1 cellular context compared by ENCODE assay signal in the genomic region with DNA sequence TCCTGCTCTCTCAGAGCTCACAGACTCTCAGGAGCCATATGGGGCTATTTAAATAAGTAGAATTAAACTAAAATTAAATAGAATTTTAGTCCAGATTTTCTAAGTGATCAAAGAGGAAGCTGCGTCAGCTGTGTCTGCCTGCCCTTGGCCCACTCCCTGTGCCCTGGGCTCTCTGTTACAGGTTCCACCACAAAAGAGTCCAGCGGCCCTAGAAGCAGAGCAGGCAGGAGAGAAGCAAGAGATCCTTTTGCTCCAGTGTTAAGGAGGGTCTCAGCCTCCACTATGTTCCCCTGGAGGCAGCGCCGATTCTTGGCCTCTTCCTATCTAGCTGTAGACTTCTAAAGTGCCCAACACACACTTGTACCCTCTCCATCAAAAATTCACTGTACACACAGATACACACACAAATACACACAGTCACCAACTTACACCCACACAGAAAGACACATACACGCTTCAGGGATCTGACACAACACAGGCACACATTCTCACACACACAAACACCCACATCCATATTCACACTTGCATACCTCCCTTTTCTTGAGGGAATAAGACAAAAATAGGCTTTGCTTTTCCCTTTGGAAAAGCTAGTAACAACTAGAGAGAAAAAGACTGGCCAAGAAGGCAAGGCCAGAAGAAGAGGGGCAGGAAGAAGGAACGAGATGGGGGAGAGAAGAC.
TF ChIP-seq lines count a peak whose summit lies in the region.

No MANE protein-coding gene starts in this region.

TF ChIP-seq in H1, 55 proteins besides CTCF, POLR2A, EP300 and RAD21:
- TF ChIP-seq KDM4A (IDR thresholded peaks at IDR 0.05; ENCODE audit: low read depth, low read length, severe bottlenecking) (no peak), EZH2 (IDR thresholded peaks at IDR 0.05; ENCODE audit: low read depth, low read length, severe bottlenecking) (no peak), TAF7 (optimal IDR thresholded peaks at IDR 0.05; ENCODE audit: borderline replicate concordance, low read depth, low read length) (no peak), SUZ12 (IDR thresholded peaks at IDR 0.05; ENCODE audit: low read length) (no peak), NANOG (IDR thresholded peaks at IDR 0.05; ENCODE audit: insufficient read depth, low read depth, low read length, poor library complexity, severe bottlenecking) (no peak), YY1 (IDR thresholded peaks at IDR 0.05; ENCODE audit: low read depth, low read length) (no peak), TEAD4 (IDR thresholded peaks at IDR 0.05; ENCODE audit: low read depth, low read length) (no peak), TAF1 (IDR thresholded peaks at IDR 0.05; ENCODE audit: low read depth, low read length) (no peak), BRCA1 (IDR thresholded peaks at IDR 0.05; ENCODE audit: low read depth, low read length) (no peak), CREB1 (IDR thresholded peaks at IDR 0.05) (no peak), CHD2 (IDR thresholded peaks at IDR 0.05; ENCODE audit: low read length) (no peak), HDAC6 (IDR thresholded peaks at IDR 0.05; ENCODE audit: low read depth, low read length) (no peak), JUND (IDR thresholded peaks at IDR 0.05; ENCODE audit: low read length) (no peak), MAFK (IDR thresholded peaks at IDR 0.05; ENCODE audit: low read depth, low read length) (no peak), BCL11A (IDR thresholded peaks at IDR 0.05; ENCODE audit: low read depth in 2 of 2, low read length in 2 of 2) (no peak), NRF1 (IDR thresholded peaks at IDR 0.05; ENCODE audit: low read depth, low read length) (no peak)
- TF ChIP-seq, protein P1, sequence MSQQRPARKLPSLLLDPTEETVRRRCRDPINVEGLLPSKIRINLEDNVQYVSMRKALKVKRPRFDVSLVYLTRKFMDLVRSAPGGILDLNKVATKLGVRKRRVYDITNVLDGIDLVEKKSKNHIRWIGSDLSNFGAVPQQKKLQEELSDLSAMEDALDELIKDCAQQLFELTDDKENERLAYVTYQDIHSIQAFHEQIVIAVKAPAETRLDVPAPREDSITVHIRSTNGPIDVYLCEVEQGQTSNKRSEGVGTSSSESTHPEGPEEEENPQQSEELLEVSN (IDR thresholded peaks at IDR 0.05): no peak
- TF ChIP-seq, protein P2, sequence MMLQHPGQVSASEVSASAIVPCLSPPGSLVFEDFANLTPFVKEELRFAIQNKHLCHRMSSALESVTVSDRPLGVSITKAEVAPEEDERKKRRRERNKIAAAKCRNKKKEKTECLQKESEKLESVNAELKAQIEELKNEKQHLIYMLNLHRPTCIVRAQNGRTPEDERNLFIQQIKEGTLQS (IDR thresholded peaks at IDR 0.05; ENCODE audit: insufficient read depth, low read depth, low read length): no peak
TF ChIP-seq in H1: peak in this region for 0.
